20 cellular contexts compared by ENCODE assay signal in genomic region chr15:95174281-95174680, GRCh38.
DNase-seq lines count a peak whose midpoint lies in the region; ATAC-seq and TF ChIP-seq lines count a peak whose summit lies in the region.
"Had no signal": no experiment of that assay in that cellular context is flagged by ENCODE, and none has a peak within 500 bp of the region (broad histone marks: within the 10 kb centered on the region; RNA-seq: fewer than 3 reads in every experiment).

No MANE protein-coding gene starts in this region.

- no peak overlapping the region for H3K4me2 ChIP-seq in fibroblast of lung (ENCODE audit: extremely low read depth, insufficient read depth, low read length)

- no peaks in the 10 kb centered on the region for H3K79me2 ChIP-seq in fibroblast of lung (ENCODE audit: control insufficient read depth, insufficient read depth, low read length)

- H3K27me3 ChIP-seq in breast epithelium, result no peaks in the 10 kb centered on the region
- H3K27me3 ChIP-seq in fibroblast of lung (ENCODE audit: control insufficient read depth, insufficient read depth, low read length), result no peaks in the 10 kb centered on the region
- H3K27me3 ChIP-seq in uterus, result no peaks in the 10 kb centered on the region
- H3K27me3 ChIP-seq: ovary had no signal

- H3K36me3 Mint-ChIP-seq in MCF 10A (ENCODE audit: insufficient read depth, unreplicated experiment), result no peaks in the 10 kb centered on the region
- H3K36me3 Mint-ChIP-seq: brain; CD4-positive, CD25-positive, alpha-beta regulatory T cell had no signal

- ATAC-seq in omental fat pad (ENCODE audit: low FRiP score) (peak; percentile 48), HG03521 (IDR thresholded peaks at IDR 0.05; ENCODE audit: unreplicated experiment) (no peak), GM18502 (IDR thresholded peaks at IDR 0.05; ENCODE audit: poor library complexity, unreplicated experiment) (no peak), HG02623 (IDR thresholded peaks at IDR 0.05; ENCODE audit: unreplicated experiment) (no peak)

- no peak overlapping the region for H3K27ac Mint-ChIP-seq in MCF 10A (ENCODE audit: low read depth, unreplicated experiment)
- H3K27ac Mint-ChIP-seq: CD4-positive, CD25-positive, alpha-beta regulatory T cell had no signal

- no peak overlapping the region for H2AFZ ChIP-seq in fibroblast of lung (ENCODE audit: low read length)

- TF ChIP-seq CTCF in breast epithelium (IDR thresholded peaks at IDR 0.05), result no peak
- TF ChIP-seq CTCF in MCF 10A (IDR thresholded peaks at IDR 0.05; ENCODE audit: unreplicated experiment), result no peak
- no peak for TF ChIP-seq CTCF in fibroblast of lung (conservative IDR thresholded peaks at IDR 0.05 in 1 of 2, IDR thresholded peaks at IDR 0.05 in 1 of 2; ENCODE audit: low read depth in 1 of 2, low read length in 2 of 2)
- TF ChIP-seq CTCF in omental fat pad (IDR thresholded peaks at IDR 0.05), result no peak
- TF ChIP-seq CTCF in uterus (IDR thresholded peaks at IDR 0.05), result no peak

- no peak overlapping the region for H3K4me3 Mint-ChIP-seq in MCF 10A (ENCODE audit: unreplicated experiment)
- H3K4me3 Mint-ChIP-seq: brain; CD4-positive, CD25-positive, alpha-beta regulatory T cell had no signal

- H3K4me3 ChIP-seq in breast epithelium (peak overlapping the region in 1 of 3 donors; percentile 5), fibroblast of lung (replicated peaks in 1 of 4; ENCODE audit: control extremely low read depth in 1 of 4, insufficient read depth in 1 of 4, low read depth in 3 of 4, low read length in 4 of 4) (no peak overlapping the region), uterus (no peak overlapping the region)
- H3K4me3 ChIP-seq: ovary, skin epidermis had no signal

- no peaks in the 10 kb centered on the region for H3K27me3 Mint-ChIP-seq in MCF 10A (ENCODE audit: insufficient read depth, unreplicated experiment)
- H3K27me3 Mint-ChIP-seq: brain; CD4-positive, CD25-positive, alpha-beta regulatory T cell had no signal

- peaks cover 15% of the 10 kb centered on the region for H3K4me1 Mint-ChIP-seq in MCF 10A (ENCODE audit: insufficient read depth, unreplicated experiment)
- H3K4me1 Mint-ChIP-seq: CD4-positive, CD25-positive, alpha-beta regulatory T cell had no signal

- TF ChIP-seq POLR2A in breast epithelium (IDR thresholded peaks at IDR 0.05), result no peak
- no peak for TF ChIP-seq POLR2A in uterus (IDR thresholded peaks at IDR 0.05)

- no peaks in the 10 kb centered on the region for H4K20me1 ChIP-seq in fibroblast of lung (ENCODE audit: control insufficient read depth, extremely low read depth, insufficient read depth, low read length)

- no peak for DNase-seq in breast epithelium (ENCODE audit: low spot score in 2 of 2)
- no peak for DNase-seq in MCF 10A (ENCODE audit: unreplicated experiment)
- DNase-seq in fibroblast of lung (ENCODE audit: low read depth in 2 of 2), result peak; percentile 25 to 43
- DNase-seq in omental fat pad (ENCODE audit: low spot score), result no peak
- peak; percentile 37 to 40 for DNase-seq in uterus
- DNase-seq: activated CD4-positive, alpha-beta T cell treated with anti-CD3 and anti-CD28 coated beads, Interleukin-2, amount 50 U/mL, for 4 hours; activated naive CD4-positive, alpha-beta T cell treated with anti-CD3 and anti-CD28 coated beads, Interleukin-2, amount 50 U/mL, for 16 hours; activated T-cell treated with anti-CD3 and anti-CD28 coated beads, Interleukin-2, amount 50 U/mL, for 1 hour; CD4-positive, CD25-positive, alpha-beta regulatory T cell; NCI-H146; NCI-H345; ovary; trophoblast cell had no signal

- H3K36me3 ChIP-seq in breast epithelium, result no peaks in the 10 kb centered on the region
- H3K36me3 ChIP-seq in fibroblast of lung (ENCODE audit: control insufficient read depth, insufficient read depth, low read length), result no peaks in the 10 kb centered on the region
- H3K36me3 ChIP-seq in uterus, result no peaks in the 10 kb centered on the region
- H3K36me3 ChIP-seq: ovary had no signal

- no peaks in the 10 kb centered on the region for H3K9me3 Mint-ChIP-seq in MCF 10A (ENCODE audit: unreplicated experiment)

- no peaks in the 10 kb centered on the region for H3K4me1 ChIP-seq in breast epithelium
- no peaks in the 10 kb centered on the region for H3K4me1 ChIP-seq in fibroblast of lung (ENCODE audit: control insufficient read depth, extremely low read depth, insufficient read depth, low read length)
- no peaks in the 10 kb centered on the region for H3K4me1 ChIP-seq in uterus

- intact Hi-C loops in breast epithelium (cut with DNase I; ENCODE audit: low total_unique reads), result no loop called here
- intact Hi-C loops in MCF 10A (cut with micrococcal nuclease), result no loop called here
- intact Hi-C loops in uterus (cut with DNase I; ENCODE audit: low total_unique reads), result no loop called here

- BruUV-seq in MCF 10A (replicated peaks; lab: Mats Ljungman, UMichigan), result no TSS peak

- no peak overlapping the region for H3K9ac ChIP-seq in fibroblast of lung (ENCODE audit: insufficient read depth, low read length)

- H3K27ac ChIP-seq in breast epithelium (peak overlapping the region; percentile 42 to 71), fibroblast of lung (ENCODE audit: insufficient read depth, low read length) (no peak overlapping the region), uterus (peak overlapping the region; percentile 63 to 65)
- H3K27ac ChIP-seq: 22Rv1, ovary, RWPE1 had no signal

- CTCF ChIA-PET in MCF 10A (lab: Yijun Ruan, JAX), result interaction anchor here (0.7 to 1.0 kb wide), 2 partner anchors 9 to 10 kb away, joined by 3 read pairs; no protein-coding TSS in a partner anchor

- H3K9me3 ChIP-seq in breast epithelium, result peaks cover 0 to under 1% of the 10 kb centered on the region in 2 donors
- no peaks in the 10 kb centered on the region for H3K9me3 ChIP-seq in fibroblast of lung (ENCODE audit: control insufficient read depth, insufficient read depth, low read depth, low read length)
- no peaks in the 10 kb centered on the region for H3K9me3 ChIP-seq in uterus
- H3K9me3 ChIP-seq: ovary had no signal

- POLR2A ChIA-PET in MCF 10A (lab: Yijun Ruan, JAX), result interaction anchor here (0.7 kb wide), 1 partner anchor 429 kb away, joined by 3 read pairs; no protein-coding TSS in a partner anchor

Comparison
In these comparisons a context has a peak if more than half of its experiments do, and no peak if none do; other contexts are left out.
1. DNase-seq: peak in fibroblast of lung (2 of 2) and uterus (2 of 2); none in breast epithelium (0 of 2), MCF 10A (single experiment) and omental fat pad (single experiment).